ENCODE assay signal across 15 cellular contexts in the genomic region with DNA sequence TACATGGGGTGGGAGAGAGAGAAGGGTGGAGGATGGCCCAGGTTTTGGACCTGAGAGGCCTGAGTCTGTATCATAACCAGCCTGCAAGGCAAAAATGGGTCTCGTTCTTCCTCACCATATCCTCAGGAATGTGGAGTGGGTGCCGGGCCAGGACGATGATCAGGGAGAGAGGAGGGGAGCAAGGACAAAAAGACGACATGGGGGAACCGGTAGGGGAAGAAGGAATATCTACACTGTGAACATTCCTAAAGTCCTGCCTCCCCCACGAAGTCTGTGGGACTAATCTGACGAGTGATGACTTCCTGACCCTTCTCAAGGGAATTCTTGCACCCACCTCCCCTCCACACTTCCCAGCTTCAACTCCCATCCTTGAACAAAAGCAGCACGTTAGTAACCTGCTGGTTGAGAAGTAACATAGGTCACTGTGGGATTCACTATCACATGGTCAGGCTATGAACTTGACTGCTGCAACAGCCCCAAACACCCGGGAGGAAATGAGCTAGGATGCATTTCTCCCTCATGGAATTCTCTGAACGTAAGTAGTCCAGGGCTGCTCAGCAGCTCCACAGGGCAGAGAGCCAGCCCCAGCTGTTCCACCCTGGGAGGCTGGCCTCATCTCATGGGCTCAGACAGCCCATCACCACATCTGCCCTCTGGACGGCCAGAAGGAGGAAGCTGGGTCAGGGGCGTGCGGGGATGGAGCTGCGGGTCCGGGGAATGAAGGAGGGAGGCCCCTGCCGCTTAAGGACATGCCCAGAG. TPM values are rescaled to one million over a fixed set of nuclear protein-coding genes. Genes with fewer than 3 reads are reported as not detected.
DNase-seq lines count a peak whose midpoint lies in the region; TF ChIP-seq lines count a peak whose summit lies in the region.
"Had no signal": no experiment of that assay in that cellular context is flagged by ENCODE, and none has a peak within 500 bp of the region (broad histone marks: within the 10 kb centered on the region; RNA-seq: fewer than 3 reads in every experiment).

No MANE protein-coding gene starts in this region.

- BruUV-seq in Caco-2 (replicated peaks; lab: Mats Ljungman, UMichigan) (no TSS peak), A673 (replicated peaks; lab: Mats Ljungman, UMichigan) (no TSS peak)

- H3K9me3 Mint-ChIP-seq in H9 = no peaks in the 10 kb centered on the region
- H3K9me3 Mint-ChIP-seq in osteocyte (ENCODE audit: unreplicated experiment) = no peaks in the 10 kb centered on the region
- H3K9me3 Mint-ChIP-seq in Caco-2 (ENCODE audit: unreplicated experiment) = no peaks in the 10 kb centered on the region
- H3K9me3 Mint-ChIP-seq: activated T-helper 1 cell treated with anti-CD3 and anti-CD28 coated beads, Interleukin-12 subunit alpha, Interleukin-12 subunit beta, Interleukin-2, Interleukin-4 antibody, amounts not matched to agents 30 ng/mL and 10 ng/mL and 1 ng/mL, durations not matched to agents 14 hours and 24 hours and 36 hours had no signal

- no peak overlapping the region for H3K56ac ChIP-seq in H9 (ENCODE audit: insufficient read length, low read depth, low read length)

- no peaks in the 10 kb centered on the region for H3K36me3 Mint-ChIP-seq in H9 (ENCODE audit: insufficient read depth in 1 of 3, low read depth in 3 of 3)
- no peaks in the 10 kb centered on the region for H3K36me3 Mint-ChIP-seq in osteocyte (ENCODE audit: unreplicated experiment)
- no peaks in the 10 kb centered on the region for H3K36me3 Mint-ChIP-seq in Caco-2 (ENCODE audit: insufficient read depth, unreplicated experiment)
- H3K36me3 Mint-ChIP-seq: brain had no signal

- H3K79me2 ChIP-seq in H9 (ENCODE audit: insufficient read depth, low read length) = no peaks in the 10 kb centered on the region

- H2BK12ac ChIP-seq in H9 (ENCODE audit: insufficient read length, low read depth, low read length) = no peak overlapping the region

- no peak overlapping the region for H4K91ac ChIP-seq in H9 (ENCODE audit: insufficient read length, low read depth, low read length)

- H3K23ac ChIP-seq in H9 (ENCODE audit: insufficient read length, low read depth, low read length) = no peak overlapping the region

- H3K4ac ChIP-seq in H9 (ENCODE audit: low read depth, low read length) = no peak overlapping the region

- no peaks in the 10 kb centered on the region for H4K20me1 ChIP-seq in H9 (ENCODE audit: control insufficient read depth, insufficient read depth, insufficient read length)

- no peak overlapping the region for H4K8ac ChIP-seq in H9 (replicated peaks; ENCODE audit: insufficient read length, low read depth, low read length)

- H3K27me3 ChIP-seq in H9 (ENCODE audit: insufficient read depth, low read length) (no peaks in the 10 kb centered on the region), right atrium auricular region (no peaks in the 10 kb centered on the region), Caco-2 (replicated peaks; ENCODE audit: control insufficient read depth, insufficient read depth, low read length) (no peaks in the 10 kb centered on the region), A673 (replicated peaks; ENCODE audit: insufficient read depth, low read depth, low read length, poor library complexity) (no peaks in the 10 kb centered on the region)

- H2AK5ac ChIP-seq in H9 (ENCODE audit: insufficient read length, low read length) = no peak overlapping the region

- CTCF ChIA-PET in Caco-2 (lab: Charles Lee) (interaction anchor here (0.7 kb wide), 1 partner anchor 34 kb away, joined by 3 read pairs; no protein-coding TSS in a partner anchor), A673 (lab: Charles Lee) (no interaction called here)

- H3K9me3 ChIP-seq in H9 (ENCODE audit: control insufficient read depth, low read depth, low read length) (no peaks in the 10 kb centered on the region), right atrium auricular region (no peaks in the 10 kb centered on the region), Caco-2 (no peaks in the 10 kb centered on the region), A673 (ENCODE audit: low read depth, low read length, poor library complexity, severe bottlenecking) (no peaks in the 10 kb centered on the region)

- no peak overlapping the region for H3K14ac ChIP-seq in H9 (ENCODE audit: insufficient read depth, low read length)

- H3K27me3 Mint-ChIP-seq in H9 (ENCODE audit: low read depth) (peaks cover 7% of the 10 kb centered on the region), osteocyte (ENCODE audit: unreplicated experiment) (no peaks in the 10 kb centered on the region), Caco-2 (ENCODE audit: insufficient read depth, unreplicated experiment) (no peaks in the 10 kb centered on the region)
- H3K27me3 Mint-ChIP-seq: brain had no signal

- H3K18ac ChIP-seq in H9 (ENCODE audit: insufficient read length, low read depth, low read length) = no peak overlapping the region

- no peak overlapping the region for H3K4me2 ChIP-seq in H9 (ENCODE audit: insufficient read depth, insufficient read length, low read length)

- H2BK15ac ChIP-seq in H9 (ENCODE audit: low read depth, low read length) = no peak overlapping the region

- H3K79me1 ChIP-seq in H9 (ENCODE audit: insufficient read depth, low read depth, low read length, poor library complexity, severe bottlenecking) = no peaks in the 10 kb centered on the region

- intact Hi-C loops in Caco-2 (cut with micrococcal nuclease; ENCODE audit: unreplicated experiment) (no loop called here), A673 (cut with micrococcal nuclease; ENCODE audit: unreplicated experiment) (no loop called here)

- H3K27ac Mint-ChIP-seq in H9 (no peak overlapping the region; a peak in 1 of 7 replicates), osteocyte (ENCODE audit: unreplicated experiment) (peak overlapping the region; percentile 45), Caco-2 (ENCODE audit: unreplicated experiment) (no peak overlapping the region)
- H3K27ac Mint-ChIP-seq: activated T-helper 1 cell treated with anti-CD3 and anti-CD28 coated beads, Interleukin-12 subunit alpha, Interleukin-12 subunit beta, Interleukin-2, Interleukin-4 antibody, amounts not matched to agents 30 ng/mL and 10 ng/mL and 1 ng/mL, durations not matched to agents 14 hours and 24 hours and 36 hours had no signal

- H2AFZ ChIP-seq in H9 (ENCODE audit: low read length) = no peak overlapping the region

- H3K9ac ChIP-seq in H9 (ENCODE audit: extremely low read depth, insufficient read length, low read length) = no peak overlapping the region

- H3K27ac ChIP-seq in H9 (ENCODE audit: insufficient read length, low read depth, low read length) (no peak overlapping the region), right atrium auricular region (peak overlapping the region; percentile 30 to 55), A673 (ENCODE audit: low read depth, low read length, poor library complexity, severe bottlenecking) (no peak overlapping the region)

- H2BK20ac ChIP-seq in H9 (ENCODE audit: low read depth, low read length, poor library complexity, severe bottlenecking) = no peak overlapping the region

- H3K4me1 ChIP-seq in H9 (ENCODE audit: insufficient read depth, low read length) (no peaks in the 10 kb centered on the region; the same call in 1 of the 2 replicates), right atrium auricular region (peaks cover 0 to 14% of the 10 kb centered on the region in 2 donors), Caco-2 (peaks cover 11% of the 10 kb centered on the region; the same call in 1 of the 2 replicates), A673 (ENCODE audit: insufficient read depth, low read length, poor library complexity, severe bottlenecking) (no peaks in the 10 kb centered on the region)

- no peak overlapping the region for H3K4me3 ChIP-seq in cardiac fibroblast (replicated peaks in 1 of 2; ENCODE audit: low read depth in 2 of 2, low read length in 2 of 2)
- H3K4me3 ChIP-seq in right atrium auricular region = no peak overlapping the region
- H3K4me3 ChIP-seq in Caco-2 (ENCODE audit: low read depth, low read length) = no peak overlapping the region
- H3K4me3 ChIP-seq in A673 (ENCODE audit: low read depth, low read length, poor library complexity, severe bottlenecking) = no peak overlapping the region

- no peak overlapping the region for H2BK5ac ChIP-seq in H9 (ENCODE audit: insufficient read length, low read length)

- no peak overlapping the region for H2BK120ac ChIP-seq in H9 (ENCODE audit: low read depth, low read length, poor library complexity, severe bottlenecking)

- H3K36me3 ChIP-seq in right atrium auricular region (no peaks in the 10 kb centered on the region), Caco-2 (ENCODE audit: control insufficient read depth, insufficient read depth, low read length) (no peaks in the 10 kb centered on the region), A673 (ENCODE audit: insufficient read depth, low read length, poor library complexity, severe bottlenecking) (no peaks in the 10 kb centered on the region)

- no peak overlapping the region for H3K4me3 Mint-ChIP-seq in H9
- no peak overlapping the region for H3K4me3 Mint-ChIP-seq in osteocyte (ENCODE audit: unreplicated experiment)
- H3K4me3 Mint-ChIP-seq in Caco-2 (ENCODE audit: unreplicated experiment) = no peak overlapping the region
- H3K4me3 Mint-ChIP-seq: activated T-helper 1 cell treated with anti-CD3 and anti-CD28 coated beads, Interleukin-12 subunit alpha, Interleukin-12 subunit beta, Interleukin-2, Interleukin-4 antibody, amounts not matched to agents 30 ng/mL and 10 ng/mL and 1 ng/mL, durations not matched to agents 14 hours and 24 hours and 36 hours; brain had no signal

- POLR2A ChIA-PET in Caco-2 (lab: Charles Lee) (interaction anchor here (0.5 kb wide), 1 partner anchor 117 kb away, joined by 3 read pairs; no protein-coding TSS in a partner anchor), A673 (lab: Charles Lee; ENCODE audit: low non-redundant PET) (no interaction called here)

- WGBS in H9 (ENCODE audit: extremely low coverage, insufficient read length, low lambda C conversion rate) = no CpG with 5 or more reads among the region's 16 CpGs

- H3T11ph ChIP-seq in H9 (ENCODE audit: low read length) = no peak overlapping the region

- no peak for TF ChIP-seq CTCF in H9 (conservative IDR thresholded peaks at IDR 0.05)
- TF ChIP-seq CTCF in cardiac fibroblast (IDR thresholded peaks at IDR 0.05; ENCODE audit: low read depth, low read length) = no peak
- no peak for TF ChIP-seq CTCF in right atrium auricular region (IDR thresholded peaks at IDR 0.05)
- no peak for TF ChIP-seq CTCF in osteocyte (IDR thresholded peaks at IDR 0.05)
- TF ChIP-seq CTCF in Caco-2 (IDR thresholded peaks at IDR 0.05; ENCODE audit: insufficient read depth in 1 of 2, low read depth in 1 of 2, low read length in 1 of 2, severe bottlenecking in 1 of 2, unreplicated experiment in 1 of 2) = no peak
- TF ChIP-seq CTCF in A673 (conservative IDR thresholded peaks at IDR 0.05; ENCODE audit: low read depth, low read length) = no peak

- no peaks in the 10 kb centered on the region for H3K23me2 ChIP-seq in H9 (ENCODE audit: insufficient read length, low read depth, low read length, poor library complexity, severe bottlenecking)

- DNase-seq in H9 = peak; percentile 36
- peak; percentile 73 to 96 for DNase-seq in cardiac fibroblast (ENCODE audit: low read depth in 2 of 2)
- peak; percentile 68 for DNase-seq in right atrium auricular region (ENCODE audit: low spot score)
- no peak for DNase-seq in osteocyte (ENCODE audit: extremely low spot score, unreplicated experiment)
- DNase-seq in Caco-2 = no peak
- DNase-seq in iPS-NIHi7 (ENCODE audit: extremely low spot score) = no peak
- no peak for DNase-seq in HK-2 (ENCODE audit: unreplicated experiment)
- no peak for DNase-seq in A673 (ENCODE audit: low spot score)
- DNase-seq: GF-D8, PC-3, retina, T-helper 2 cell had no signal

- H4K5ac ChIP-seq in H9 (ENCODE audit: insufficient read length, low read depth, low read length) = no peak overlapping the region

- H3K4me1 Mint-ChIP-seq in H9 (peaks cover 8 to 12% of the 10 kb centered on the region in 2 experiments; a peak in 3 of 4 replicates), osteocyte (ENCODE audit: unreplicated experiment) (peaks cover 30% of the 10 kb centered on the region), Caco-2 (ENCODE audit: low read depth, unreplicated experiment) (peaks cover 7% of the 10 kb centered on the region)

RNA-seq across cellular contexts. Expression of a gene that starts 36.8 kb away (rescaled TPM):
- total RNA-seq in H9 (2021) (0.17 and 0.35 TPM in 2 replicates), right atrium auricular region (100 to 1,000 TPM; 189 to 331 TPM), osteocyte (0.13 and 0.31 TPM in 2 replicates), Caco-2 (2022) (0.30 and 0.41 TPM in 2 replicates), A673 (2021) (not detected in 2 replicates)
- total RNA-seq: activated T-helper 1 cell treated with anti-CD3 and anti-CD28 coated beads, Interleukin-12 subunit alpha, Interleukin-12 subunit beta, Interleukin-2, Interleukin-4 antibody, amounts not matched to agents 30 ng/mL and 10 ng/mL and 1 ng/mL, durations not matched to agents 14 hours and 24 hours and 36 hours; HT-29; PC-3 had no signal

RNA-seq across cellular contexts. Expression of a gene that starts 38.9 kb away (rescaled TPM):
- total RNA-seq in H9 (2021) (131 and 132 TPM in 2 replicates), right atrium auricular region (100 to 1,000 TPM; 126 to 230 TPM), osteocyte (77.1 and 84.5 TPM in 2 replicates), Caco-2 (2022) (170 and 179 TPM in 2 replicates), A673 (2021) (2.8 TPM in 2 replicates)

Comparison
In these comparisons a context has a peak if more than half of its experiments do, and no peak if none do; other contexts are left out.
1. DNase-seq: peak in H9 (single experiment), cardiac fibroblast (2 of 2) and right atrium auricular region (single experiment); none in osteocyte (single experiment), Caco-2 (0 of 2), iPS-NIHi7 (single experiment), HK-2 (single experiment) and A673 (single experiment).
2. H3K27ac ChIP-seq: peak in right atrium auricular region (2 of 2); none in H9 (single experiment) and A673 (single experiment).
3. RNA of a gene that starts 36.8 kb away (total RNA-seq): 189 to 331 TPM in right atrium auricular region; 0.30 to 0.41 TPM in Caco-2, 0.17 to 0.35 TPM in H9, 0.13 to 0.31 TPM in osteocyte and not detected in A673; every median in the first group is over 100 times any median in the second.
4. RNA of a gene that starts 38.9 kb away (total RNA-seq): 126 to 230 TPM in right atrium auricular region, 170 to 179 TPM in Caco-2, 131 to 132 TPM in H9 and 77.1 to 84.5 TPM in osteocyte; 2.8 TPM in A673; every median in the first group is over 10 times any median in the second.